30 cellular contexts compared by ENCODE assay signal in the genomic region with DNA sequence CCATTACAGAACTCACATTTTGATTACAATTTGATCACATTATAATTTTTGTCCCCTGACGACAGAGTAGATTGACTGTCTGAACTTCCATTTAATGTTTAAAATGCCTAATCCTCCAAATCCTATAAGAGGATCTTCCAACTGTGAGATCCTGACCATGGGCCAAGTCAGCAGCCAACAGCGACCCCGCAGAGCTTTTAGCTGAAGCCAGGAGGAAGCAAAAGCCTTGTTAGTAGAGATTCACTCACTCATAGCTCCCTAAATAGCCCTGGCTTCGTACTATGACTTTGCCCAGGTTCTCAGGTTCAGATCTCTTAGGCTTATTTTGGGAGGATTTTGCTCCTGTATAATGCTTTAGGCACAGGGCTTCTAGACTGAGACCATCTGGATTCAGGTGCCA.
"Had no signal": no experiment of that assay in that cellular context is flagged by ENCODE, and none has a peak within 500 bp of the region (broad histone marks: within the 10 kb centered on the region; RNA-seq: fewer than 3 reads in every experiment).

No MANE protein-coding gene starts in this region.

- H3K4me1 Mint-ChIP-seq: activated CD4-positive, alpha-beta T cell treated with anti-CD3 and anti-CD28 coated beads, Interleukin-2, amount 10 ng/mL, durations not matched to agents 7 days and 5 days; brain had no signal

- H3K4me1 ChIP-seq: adrenal gland, SJCRH30 had no signal

- H3K9me3 Mint-ChIP-seq: activated CD4-positive, alpha-beta T cell treated with anti-CD3 and anti-CD28 coated beads, Interleukin-2, amount 10 ng/mL, durations not matched to agents 7 days and 5 days; activated T-helper 1 cell treated with anti-CD3 and anti-CD28 coated beads, Interleukin-12 subunit alpha, Interleukin-12 subunit beta, Interleukin-2, Interleukin-4 antibody, amounts not matched to agents 30 ng/mL and 10 ng/mL and 1 ng/mL, durations not matched to agents 14 hours and 24 hours and 36 hours had no signal

- DNase-seq: activated CD4-positive, alpha-beta memory T cell treated with anti-CD3 and anti-CD28 coated beads for 36 hours; activated CD4-positive, alpha-beta T cell treated with anti-CD3 and anti-CD28 coated beads, Interleukin-2, amount 10 ng/mL, durations not matched to agents 7 days and 5 days; activated CD8-positive, alpha-beta memory T cell treated with anti-CD3 and anti-CD28 coated beads, Interleukin-2, amount 50 U/mL, for 4 hours; activated gamma-delta T cell treated with Interleukin-2 at 50 U/mL for 16 hours; activated naive CD4-positive, alpha-beta T cell treated with anti-CD3 and anti-CD28 coated beads for 36 hours; activated T-cell treated with anti-CD3 and anti-CD28 coated beads for 4 hours; activated T-cell treated with anti-CD3 and anti-CD28 coated beads, Interleukin-2, amount 50 U/mL, for 4 hours; adrenal gland; central memory CD4-positive, alpha-beta T cell; Kasumi-1; MG63; NCI-H1048; NCI-H1105 treated with DMSO at 0.1 percent for 48 hours; NCI-H1436; NCI-H1694; NCI-H1930; NCI-H2081 treated with DMSO at 0.1 percent for 48 hours; NCI-H345; NCI-H510A treated with DMSO at 0.1 percent for 48 hours; NCI-H69; NK-92 treated with Interleukin-12 subunit alpha and Interleukin-12 subunit beta, amount 100 ng/mL, for 24 hours; PC-3; SHP77; SJCRH30; T1000 had no signal

- ATAC-seq: activated naive CD4-positive, alpha-beta T cell treated with anti-CD3 and anti-CD28 coated beads, Interleukin-2, amount 50 U/mL, for 72 hours; activated T-cell treated with anti-CD3 and anti-CD28 coated beads, Interleukin-2, amount 50 U/mL, for 4 hours; PC-3 had no signal

- H3K36me3 Mint-ChIP-seq: activated CD4-positive, alpha-beta memory T cell treated with anti-CD3 and anti-CD28 coated beads for 36 hours; activated naive CD4-positive, alpha-beta T cell treated with anti-CD3 and anti-CD28 coated beads, Interleukin-2, amount 50 U/mL, for 72 hours; brain had no signal

- H3K27ac ChIP-seq: adrenal gland, coronary artery, SJCRH30, SK-N-MC had no signal

- H3K4me3 ChIP-seq: adrenal gland, coronary artery, MG63, SJCRH30, SK-N-MC had no signal

- H3K27me3 Mint-ChIP-seq: activated CD4-positive, alpha-beta memory T cell treated with anti-CD3 and anti-CD28 coated beads for 36 hours had no signal

- H3K36me3 ChIP-seq: adrenal gland, MG63 had no signal

- H3K27ac Mint-ChIP-seq: activated CD4-positive, alpha-beta memory T cell treated with anti-CD3 and anti-CD28 coated beads for 36 hours; activated CD4-positive, alpha-beta T cell treated with anti-CD3 and anti-CD28 coated beads, Interleukin-2, amount 10 ng/mL, durations not matched to agents 7 days and 5 days; activated naive CD4-positive, alpha-beta T cell treated with anti-CD3 and anti-CD28 coated beads for 36 hours; activated naive CD4-positive, alpha-beta T cell treated with anti-CD3 and anti-CD28 coated beads, Interleukin-2, amount 50 U/mL, for 72 hours; activated T-helper 1 cell treated with anti-CD3 and anti-CD28 coated beads, Interleukin-12 subunit alpha, Interleukin-12 subunit beta, Interleukin-2, Interleukin-4 antibody, amounts not matched to agents 30 ng/mL and 10 ng/mL and 1 ng/mL, durations not matched to agents 14 hours and 24 hours and 36 hours; brain had no signal

- H3K4me3 Mint-ChIP-seq: activated CD4-positive, alpha-beta memory T cell treated with anti-CD3 and anti-CD28 coated beads for 36 hours; activated CD4-positive, alpha-beta T cell treated with anti-CD3 and anti-CD28 coated beads, Interleukin-2, amount 10 ng/mL, durations not matched to agents 7 days and 5 days; activated naive CD4-positive, alpha-beta T cell treated with anti-CD3 and anti-CD28 coated beads for 36 hours; activated T-cell treated with anti-CD3 and anti-CD28 coated beads, Interleukin-2, amount 50 U/mL, for 4 hours; activated T-helper 1 cell treated with anti-CD3 and anti-CD28 coated beads, Interleukin-12 subunit alpha, Interleukin-12 subunit beta, Interleukin-2, Interleukin-4 antibody, amounts not matched to agents 30 ng/mL and 10 ng/mL and 1 ng/mL, durations not matched to agents 14 hours and 24 hours and 36 hours; brain had no signal

- H3K27me3 ChIP-seq: adrenal gland, MG63 had no signal
